Comparison of ENCODE assay signal across 8 cellular contexts in the genomic region with DNA sequence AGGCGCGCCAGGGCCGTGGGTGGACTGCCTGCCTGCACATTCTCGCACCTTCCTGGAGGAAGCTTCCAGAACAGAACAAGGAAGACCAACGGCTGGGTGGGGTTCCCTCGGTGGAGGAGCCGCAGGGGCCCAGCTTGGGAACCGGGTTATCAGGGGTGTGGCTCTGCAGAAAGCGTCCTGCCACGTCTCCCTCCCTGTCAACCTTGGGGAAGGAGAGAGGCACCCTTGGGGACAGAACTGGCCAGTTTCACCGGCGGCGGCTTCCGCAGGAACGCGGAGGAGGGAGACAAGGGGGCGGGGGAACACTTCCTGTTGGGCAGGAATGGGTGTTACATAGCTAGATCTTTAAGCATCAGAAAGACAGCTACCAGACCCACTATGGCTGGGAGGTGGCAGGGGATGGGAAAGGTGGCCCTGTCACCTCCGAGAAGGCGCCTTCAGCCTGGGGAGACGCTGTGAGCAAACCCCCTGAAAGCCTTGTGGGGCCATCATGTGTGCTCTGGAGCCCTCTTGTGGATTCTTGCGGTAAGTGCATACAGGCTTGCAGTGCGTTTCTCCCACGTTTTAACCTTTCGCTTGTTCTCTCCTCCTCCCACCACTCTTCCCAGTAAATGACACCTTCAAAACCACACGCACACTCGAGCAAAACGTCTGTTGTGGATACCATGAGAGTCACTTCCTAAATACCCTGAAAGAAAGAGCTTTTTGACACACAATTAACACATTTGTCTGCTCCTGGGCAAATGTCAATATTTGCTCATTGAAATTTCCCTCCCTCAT. TPM values are rescaled to one million over a fixed set of nuclear protein-coding genes. Genes with fewer than 3 reads are reported as not detected.
DNase-seq lines count a peak whose midpoint lies in the region; ATAC-seq and TF ChIP-seq lines count a peak whose summit lies in the region.

No MANE protein-coding gene starts in this region.

- H3K9me3 ChIP-seq in AG04450 (ENCODE audit: control insufficient read depth, insufficient read depth, low read length) (no peaks in the 10 kb centered on the region), Loucy (ENCODE audit: insufficient read depth, low read depth, low read length) (no peaks in the 10 kb centered on the region), SJSA1 (replicated peaks) (no peaks in the 10 kb centered on the region), gastroesophageal sphincter (no peaks in the 10 kb centered on the region), neutrophil (no peaks in the 10 kb centered on the region), subcutaneous abdominal adipose tissue (ENCODE audit: control insufficient read depth in 5 of 5, low read length in 5 of 5) (no peaks in the 10 kb centered on the region)

- 0% methylated on average over 6 to 10 of the region's 27 CpGs for WGBS in gastroesophageal sphincter (ENCODE audit: low coverage in 1 of 2), 2 donors

- peak overlapping the region; percentile 52 for H3K4me3 ChIP-seq in AG04450 (ENCODE audit: low read depth, low read length)
- peak overlapping the region; percentile 70 for H3K4me3 ChIP-seq in Loucy (ENCODE audit: low read length, poor library complexity, severe bottlenecking)
- peak overlapping the region; percentile 8 for H3K4me3 ChIP-seq in SJSA1
- H3K4me3 ChIP-seq in gastroesophageal sphincter: peak overlapping the region; percentile 11 to 53
- H3K4me3 ChIP-seq in neutrophil (ENCODE audit: low read depth in 1 of 2, low read length in 1 of 2): peak overlapping the region; percentile 61 to 62
- H3K4me3 ChIP-seq in subcutaneous abdominal adipose tissue (ENCODE audit: low read depth in 1 of 5, low read length in 5 of 5): peak overlapping the region; percentile 58 to 75 (median 63)

- no peak for TF ChIP-seq POLR2A in gastroesophageal sphincter (IDR thresholded peaks at IDR 0.05)

- H3K36me3 ChIP-seq in Loucy (ENCODE audit: insufficient read depth, low read length) (no peaks in the 10 kb centered on the region), SJSA1 (no peaks in the 10 kb centered on the region), gastroesophageal sphincter (no peaks in the 10 kb centered on the region), neutrophil (no peaks in the 10 kb centered on the region), subcutaneous abdominal adipose tissue (ENCODE audit: control insufficient read depth in 5 of 5, insufficient read depth in 5 of 5, low read length in 5 of 5) (no peaks in the 10 kb centered on the region)

- H3K79me2 ChIP-seq in Loucy (ENCODE audit: insufficient read depth, low read length): no peaks in the 10 kb centered on the region

- POLR2A ChIA-PET in AG04450 (lab: Yijun Ruan, JAX): interaction anchor here (0.6 kb wide), 1 partner anchor 168 kb away, joined by 3 read pairs; no protein-coding TSS in a partner anchor

- no peak for TF ChIP-seq EP300 in gastroesophageal sphincter (IDR thresholded peaks at IDR 0.05)

- H3K4me2 ChIP-seq in Loucy (ENCODE audit: low read depth, low read length, poor library complexity, severe bottlenecking): peak overlapping the region; percentile 95

- H3K4me1 ChIP-seq in Loucy (ENCODE audit: insufficient read depth, low read length, poor library complexity, severe bottlenecking) (peaks cover 28% of the 10 kb centered on the region), SJSA1 (replicated peaks) (peaks cover 16% of the 10 kb centered on the region), gastroesophageal sphincter (peaks cover 0 to 29% (median 10%) of the 10 kb centered on the region in 3 donors), neutrophil (ENCODE audit: control insufficient read depth in 1 of 2, insufficient read depth in 1 of 2, low read depth in 1 of 2, low read length in 1 of 2) (peaks cover 7 to 10% of the 10 kb centered on the region in 2 experiments), subcutaneous abdominal adipose tissue (ENCODE audit: control insufficient read depth in 5 of 5, insufficient read depth in 5 of 5, low read length in 5 of 5) (peaks cover 0 to 16% (median 11%) of the 10 kb centered on the region in 5 donors)

- peak overlapping the region; percentile 63 for H3K9ac ChIP-seq in Loucy (ENCODE audit: low read depth, low read length, poor library complexity, severe bottlenecking)
- peak overlapping the region; percentile 26 to 59 (median 34) for H3K9ac ChIP-seq in subcutaneous abdominal adipose tissue (ENCODE audit: low read length in 5 of 5)

- TF ChIP-seq CTCF in AG04450 (IDR thresholded peaks at IDR 0.05; ENCODE audit: low read depth, low read length): peak; percentile 99
- peak; percentile 99 for TF ChIP-seq CTCF in Loucy (conservative IDR thresholded peaks at IDR 0.05; ENCODE audit: low read length)
- peak; percentile 96 to 98 (median 97) for TF ChIP-seq CTCF in gastroesophageal sphincter (IDR thresholded peaks at IDR 0.05)
- peak; percentile 89 for TF ChIP-seq CTCF in neutrophil (IDR thresholded peaks at IDR 0.05)

- DNase-seq in AG04450 (ENCODE audit: low read depth, low spot score) (peak; percentile 29), GM19238 (ENCODE audit: insufficient read length, low spot score) (peak; percentile 67), SJSA1 (ENCODE audit: low read depth in 1 of 2, low spot score in 2 of 2) (peak; percentile 74 to 79)
- peak; percentile 79 for DNase-seq in activated naive CD4-positive, alpha-beta T cell treated with Interleukin-2 at 50 U/mL for 16 hours

- peak overlapping the region; percentile 47 for H3K27ac ChIP-seq in AG04450 (ENCODE audit: low read depth, low read length)
- H3K27ac ChIP-seq in SJSA1: 0 out of 2 replicates have a peak overlapping the region, but pooled peaks have one; percentile 0
- H3K27ac ChIP-seq in gastroesophageal sphincter: peak overlapping the region in 3 of 4 donors; percentile 48 to 62 (median 56)
- no peak overlapping the region for H3K27ac ChIP-seq in neutrophil
- peak overlapping the region; percentile 4 for H3K27ac ChIP-seq in subcutaneous abdominal adipose tissue (ENCODE audit: low read depth, low read length)

- H4K20me1 ChIP-seq in Loucy (ENCODE audit: insufficient read depth, low read length, poor library complexity, severe bottlenecking): no peaks in the 10 kb centered on the region

- H3K9me2 ChIP-seq in Loucy (replicated peaks; ENCODE audit: low read depth, low read length): no peaks in the 10 kb centered on the region

- H3K27me3 ChIP-seq in AG04450 (ENCODE audit: control insufficient read depth, insufficient read depth, low read length): peaks cover 18% of the 10 kb centered on the region
- H3K27me3 ChIP-seq in Loucy (ENCODE audit: insufficient read depth, low read length, poor library complexity, severe bottlenecking): no peaks in the 10 kb centered on the region
- no peaks in the 10 kb centered on the region for H3K27me3 ChIP-seq in SJSA1 (replicated peaks)
- H3K27me3 ChIP-seq in gastroesophageal sphincter: peaks cover 63% of the 10 kb centered on the region
- peaks cover 59% of the 10 kb centered on the region for H3K27me3 ChIP-seq in neutrophil
- peaks cover 0 to 20% (median 5%) of the 10 kb centered on the region in 5 donors for H3K27me3 ChIP-seq in subcutaneous abdominal adipose tissue (ENCODE audit: control insufficient read depth in 5 of 5, insufficient read depth in 4 of 5, low read length in 5 of 5)

- H3F3A ChIP-seq in Loucy (ENCODE audit: low read depth): no peaks in the 10 kb centered on the region

- CTCF ChIA-PET in AG04450 (lab: Charles Lee): interaction anchor here (0.6 to 8.0 kb wide), 72 partner anchors 9 to 515 kb away, joined by 3 to 212 read pairs (median 5); partner anchors contain the start of genes ETNK2, GOLT1A and REN

- peak overlapping the region; percentile 91 for H2AFZ ChIP-seq in Loucy (ENCODE audit: low read length)

- ATAC-seq in gastroesophageal sphincter: peak; percentile 70

RNA-seq across cellular contexts. Expression of gene PLEKHA6, which starts 3.8 kb away (rescaled TPM):
- 6.8 and 7.7 TPM in 2 replicates for polyA plus RNA-seq in AG04450 (2011; rRNA removed)
- polyA minus RNA-seq in AG04450 (2011; rRNA and poly(A)+ RNA removed): 6.6 and 6.9 TPM in 2 replicates
- 0.16 and 0.76 TPM in 2 replicates for total RNA-seq in SJSA1 (2014; rRNA removed; shearing (Covaris generic))
- 10 to 100 TPM in 2 of 4 donors, 1 to 10 TPM in 2; 8.7 to 17.8 (median 11.4) TPM for total RNA-seq in gastroesophageal sphincter

RNA-seq across cellular contexts. Expression of gene PPP1R15B, which starts 48.1 kb away (rescaled TPM):
- polyA plus RNA-seq in AG04450 (2011; rRNA removed): 25.4 and 28.4 TPM in 2 replicates
- polyA minus RNA-seq in AG04450 (2011; rRNA and poly(A)+ RNA removed): 40.7 and 41.5 TPM in 2 replicates
- total RNA-seq in SJSA1 (2014; rRNA removed; shearing (Covaris generic)): 20.9 and 25.5 TPM in 2 replicates
- 10 to 100 TPM; 44.4 to 53.2 (median 50.9) TPM for total RNA-seq in gastroesophageal sphincter

Comparison
In these comparisons a context has a peak if more than half of its experiments do, and no peak if none do; other contexts are left out.
1. DNase-seq: peak in every context shown above with its lines; median percentile 79 in activated naive CD4-positive, alpha-beta T cell treated with Interleukin-2 at 50 U/mL for 16 hours; 76 in SJSA1; 67 in GM19238; 29 in AG04450.
2. H3K4me3 ChIP-seq: peak in every context shown above with its lines; median percentile 70 in Loucy; 63 in subcutaneous abdominal adipose tissue; 62 in neutrophil; 52 in AG04450; 32 in gastroesophageal sphincter; 8 in SJSA1.